In genomic region chr22:30810105-30810504, GRCh38 we compare ENCODE assay signal across 19 cellular contexts.
DNase-seq lines count a peak whose midpoint lies in the region; TF ChIP-seq lines count a peak whose summit lies in the region.
"Had no signal": no experiment of that assay in that cellular context is flagged by ENCODE, and none has a peak within 500 bp of the region (broad histone marks: within the 10 kb centered on the region; RNA-seq: fewer than 3 reads in every experiment).

No MANE protein-coding gene starts in this region.

- H3K27me3 ChIP-seq in BLaER1 treated with 17β-estradiol and CSF1 and Interleukin-3, amounts not matched to agents 10 nM and 100 nM, result no peaks in the 10 kb centered on the region

- H3K9ac ChIP-seq in BLaER1 treated with 17β-estradiol and CSF1 and Interleukin-3, amounts not matched to agents 10 nM and 100 nM, result no peak overlapping the region
- H3K9ac ChIP-seq: GM23248 had no signal

- H3K9me3 ChIP-seq in BLaER1 treated with 17β-estradiol and CSF1 and Interleukin-3, amounts not matched to agents 10 nM and 100 nM (replicated peaks in 1 of 11), result no peaks in the 10 kb centered on the region
- H3K9me3 ChIP-seq: HAP-1 had no signal

- H3K27ac ChIP-seq in BLaER1 treated with 17β-estradiol and CSF1 and Interleukin-3, amounts not matched to agents 10 nM and 100 nM, result peak overlapping the region in 1 of 11 experiments; percentile 50; a peak in 2 of 22 replicates
- H3K27ac ChIP-seq: 22Rv1, GM23248 had no signal

- TF ChIP-seq CTCF in NB4 (IDR thresholded peaks at IDR 0.05; ENCODE audit: low read depth, low read length), result no peak

- peak; percentile 30 for DNase-seq in NK-92 treated with Interleukin-12 subunit alpha and Interleukin-12 subunit beta, amount 100 ng/mL, for 24 hours (lab: John Stamatoyannopoulos, UW)
- DNase-seq in NK-92 (lab: John Stamatoyannopoulos, UW; ENCODE audit: unreplicated experiment) (no peak), NB4 (ENCODE audit: low read depth) (peak; percentile 78), cortex of kidney (lab: John Stamatoyannopoulos, UW) (no peak), NCI-H2029 treated with DMSO at 0.1 percent for 48 hours (lab: John Stamatoyannopoulos, UW) (no peak), GF-D8 (lab: John Stamatoyannopoulos, UW) (no peak)
- peak; percentile 32 for DNase-seq in stimulated activated CD8-positive, alpha-beta memory T cell treated with anti-CD3 and anti-CD28 coated beads, Interleukin-4, amount 100 ng/mL, for 48 hours
- DNase-seq: DMS79 treated with DMSO at 0.1 percent for 48 hours, GM23248, NCI-H1105 treated with DMSO at 0.1 percent for 48 hours, NCI-H1694 treated with DMSO at 0.1 percent for 48 hours, NCI-H2107, NCI-H510A, NCI-H748 treated with DMSO at 0.1 percent for 48 hours, RPMI8226, SIG-M5 had no signal

- no peaks in the 10 kb centered on the region for H3K36me3 ChIP-seq in BLaER1 treated with 17β-estradiol and CSF1 and Interleukin-3, amounts not matched to agents 10 nM and 100 nM
- H3K36me3 ChIP-seq: HAP-1 had no signal

- no peak for TF ChIP-seq POLR2A in NB4 (IDR thresholded peaks at IDR 0.05; ENCODE audit: extremely low read depth, insufficient read length)

- H3K4me3 ChIP-seq in BLaER1 treated with 17β-estradiol and CSF1 and Interleukin-3, amounts not matched to agents 10 nM and 100 nM, result no peak overlapping the region
- H3K4me3 ChIP-seq in NB4 (ENCODE audit: low read depth, low read length), result no peak overlapping the region
- H3K4me3 ChIP-seq: GM23248, HAP-1 had no signal

- peaks cover 0 to 32% (median 8%) of the 10 kb centered on the region in 10 experiments; a peak in 11 of 20 replicates for H3K4me1 ChIP-seq in BLaER1 treated with 17β-estradiol and CSF1 and Interleukin-3, amounts not matched to agents 10 nM and 100 nM
- H3K4me1 ChIP-seq: HAP-1 had no signal

- H4K20me1 ChIP-seq in BLaER1 treated with 17β-estradiol and CSF1 and Interleukin-3, amounts not matched to agents 10 nM and 100 nM, result peaks cover 0 to 25% (median 0%) of the 10 kb centered on the region in 11 experiments; a peak in 6 of 22 replicates

- peak overlapping the region in 6 of 11 experiments; percentile 29 to 57 (median 41); a peak in 12 of 22 replicates for H3K4me2 ChIP-seq in BLaER1 treated with 17β-estradiol and CSF1 and Interleukin-3, amounts not matched to agents 10 nM and 100 nM

Comparison
In these comparisons a context has a peak if more than half of its experiments do, and no peak if none do; other contexts are left out.
1. DNase-seq: peak in NK-92 treated with Interleukin-12 subunit alpha and Interleukin-12 subunit beta, amount 100 ng/mL, for 24 hours (single experiment), NB4 (single experiment) and stimulated activated CD8-positive, alpha-beta memory T cell treated with anti-CD3 and anti-CD28 coated beads, Interleukin-4, amount 100 ng/mL, for 48 hours (single experiment); none in NK-92 (single experiment), cortex of kidney (single experiment), NCI-H2029 treated with DMSO at 0.1 percent for 48 hours (single experiment) and GF-D8 (single experiment).